Comparison of ENCODE assay signal across 22 cellular contexts in the genomic region with DNA sequence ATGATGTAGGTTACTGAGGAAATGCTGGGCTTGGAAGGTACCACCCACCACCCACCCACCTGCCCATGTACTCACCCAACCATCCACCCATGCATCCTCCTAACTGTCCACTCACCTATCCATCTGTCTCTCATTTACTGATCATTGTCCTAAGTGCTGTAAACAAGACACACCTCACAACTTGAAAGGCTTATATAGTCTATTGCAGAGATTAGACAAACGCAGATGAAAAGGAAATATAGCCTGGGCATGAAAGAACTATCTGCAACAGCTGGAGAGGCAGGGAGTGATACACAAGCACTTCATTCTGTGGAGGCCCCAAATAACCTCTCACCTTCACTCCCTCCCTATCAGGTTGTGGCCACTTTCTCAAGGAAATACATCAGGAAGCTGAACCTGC. TPM values are rescaled to one million over a fixed set of nuclear protein-coding genes. Genes with fewer than 3 reads are reported as not detected.
DNase-seq lines count a peak whose midpoint lies in the region; ATAC-seq and TF ChIP-seq lines count a peak whose summit lies in the region.
"Had no signal": no experiment of that assay in that cellular context is flagged by ENCODE, and none has a peak within 500 bp of the region (broad histone marks: within the 10 kb centered on the region; RNA-seq: fewer than 3 reads in every experiment).

No MANE protein-coding gene starts in this region.

- H4K20me1 ChIP-seq in BLaER1 = no peaks in the 10 kb centered on the region

- TF ChIP-seq CTCF in GM12865 (IDR thresholded peaks at IDR 0.05; ENCODE audit: insufficient read depth, low read depth, low read length, missing control alignments) (no peak), activated B cell treated with CpG ODN at 0.5 μM for 24 hours (IDR thresholded peaks at IDR 0.05) (no peak), neutrophil (IDR thresholded peaks at IDR 0.05) (no peak)

- no peak for ATAC-seq in activated B cell treated with CpG ODN at 0.5 μM for 24 hours (ENCODE audit: low read depth)
- ATAC-seq: lower lobe of right lung, T-helper 17 cell had no signal

- no peaks in the 10 kb centered on the region for H3K9me3 Mint-ChIP-seq in activated B cell treated with CpG ODN at 0.5 μM for 24 hours
- H3K9me3 Mint-ChIP-seq: brain had no signal

- CTCF ChIA-PET in activated B cell treated with CpG ODN at 0.5 μM for 24 hours (lab: Charles Lee) (interaction anchor here (1.1 kb wide), 1 partner anchor 18 kb away, joined by 4 read pairs; no protein-coding TSS in a partner anchor), HEK293T (lab: Yijun Ruan, JAX) (interaction anchor here (0.6 kb wide), 1 partner anchor 95 kb away, joined by 4 read pairs; no protein-coding TSS in a partner anchor)

- H3K36me3 Mint-ChIP-seq in activated B cell treated with CpG ODN at 0.5 μM for 24 hours (ENCODE audit: low read depth) = no peaks in the 10 kb centered on the region
- H3K36me3 Mint-ChIP-seq: brain had no signal

- H3K4me3 ChIP-seq in BLaER1 (no peak overlapping the region), GM12865 (ENCODE audit: low read depth, low read length) (no peak overlapping the region), neutrophil (ENCODE audit: low read depth in 1 of 2, low read length in 1 of 2) (no peak overlapping the region)
- H3K4me3 ChIP-seq: coronary artery, lower lobe of right lung, ovary, PC-9, SJCRH30, tibial artery had no signal

- peak overlapping the region; percentile 26 for H3K27ac Mint-ChIP-seq in activated B cell treated with CpG ODN at 0.5 μM for 24 hours
- H3K27ac Mint-ChIP-seq: brain, T-helper 17 cell had no signal

- H3K4me2 ChIP-seq in BLaER1 = peak overlapping the region; percentile 65
- H3K4me2 ChIP-seq: PC-9 had no signal

- H3K4me1 ChIP-seq in BLaER1 (peaks cover 31% of the 10 kb centered on the region), neutrophil (ENCODE audit: control insufficient read depth in 1 of 2, insufficient read depth in 1 of 2, low read depth in 1 of 2, low read length in 1 of 2) (peaks cover 78 to 87% of the 10 kb centered on the region in 2 experiments)
- H3K4me1 ChIP-seq: tibial artery had no signal

- H3K27ac ChIP-seq in BLaER1 = no peak overlapping the region
- H3K27ac ChIP-seq in neutrophil = peak overlapping the region; percentile 96
- H3K27ac ChIP-seq: coronary artery, ovary, PC-9, SJCRH30, tibial artery, VCaP had no signal

- no peaks in the 10 kb centered on the region for H3K9me3 ChIP-seq in BLaER1
- no peaks in the 10 kb centered on the region for H3K9me3 ChIP-seq in neutrophil
- H3K9me3 ChIP-seq: lower lobe of right lung, ovary, SJCRH30, tibial artery had no signal

- H3K27me3 ChIP-seq in BLaER1 = no peaks in the 10 kb centered on the region
- H3K27me3 ChIP-seq in neutrophil = no peaks in the 10 kb centered on the region
- H3K27me3 ChIP-seq: ovary, SJCRH30, tibial artery had no signal

- intact Hi-C loops in activated B cell treated with CpG ODN at 0.5 μM for 24 hours (cut with micrococcal nuclease) = no loop called here

- H3K36me3 ChIP-seq in BLaER1 (no peaks in the 10 kb centered on the region), neutrophil (peaks cover under 1% of the 10 kb centered on the region)
- H3K36me3 ChIP-seq: lower lobe of right lung, ovary, SJCRH30, tibial artery had no signal

- POLR2A ChIA-PET in activated B cell treated with CpG ODN at 0.5 μM for 24 hours (lab: Charles Lee) (no interaction called here), HEK293T (lab: Yijun Ruan, JAX) (no interaction called here)

- DNase-seq in GM12865 (ENCODE audit: low read depth) (peak; percentile 31), activated B cell treated with CpG ODN at 0.5 μM for 24 hours (no peak), NCI-H2196 treated with DMSO at 0.1 percent for 48 hours (lab: John Stamatoyannopoulos, UW; ENCODE audit: unreplicated experiment) (no peak), HEK293T (ENCODE audit: extremely low spot score) (no peak), epidermal melanocyte (ENCODE audit: insufficient read length, low spot score) (no peak), hepatic stellate cell (ENCODE audit: low spot score) (no peak)
- DNase-seq: activated CD4-positive, alpha-beta T cell treated with anti-CD3 and anti-CD28 coated beads, Interleukin-2, amount 50 U/mL, for 4 hours; activated gamma-delta T cell; lower lobe of right lung; NCI-H1105 treated with DMSO at 0.1 percent for 48 hours; ovary; PC-9; SJCRH30; stimulated activated CD4-positive, alpha-beta T cell treated with anti-CD3 and anti-CD28 coated beads, Interleukin-2, amount 100 ng/mL, for 24 hours; stimulated activated naive CD4-positive, alpha-beta T cell; T-helper 17 cell; tibial artery had no signal

- peaks cover 57% of the 10 kb centered on the region for H3K4me1 Mint-ChIP-seq in activated B cell treated with CpG ODN at 0.5 μM for 24 hours

- H3K4me3 Mint-ChIP-seq in activated B cell treated with CpG ODN at 0.5 μM for 24 hours = no peak overlapping the region
- H3K4me3 Mint-ChIP-seq: brain, T-helper 17 cell had no signal

- H3K9ac ChIP-seq in BLaER1 = no peak overlapping the region

- H3K27me3 Mint-ChIP-seq in activated B cell treated with CpG ODN at 0.5 μM for 24 hours = no peaks in the 10 kb centered on the region
- H3K27me3 Mint-ChIP-seq: T-helper 17 cell had no signal

TF ChIP-seq in HEK293T, 16 proteins besides CTCF, POLR2A, EP300 and RAD21:
- TF ChIP-seq HDGF (IDR thresholded peaks at IDR 0.05; ENCODE audit: borderline replicate concordance) (no peak), ELF4 (IDR thresholded peaks at IDR 0.05) (no peak), BHLHE40 (IDR thresholded peaks at IDR 0.05; ENCODE audit: borderline replicate concordance) (no peak), LEF1 (IDR thresholded peaks at IDR 0.05; ENCODE audit: borderline replicate concordance) (no peak), TARDBP (IDR thresholded peaks at IDR 0.05) (no peak), CTBP1 (IDR thresholded peaks at IDR 0.05; ENCODE audit: borderline replicate concordance) (no peak), FOXA1 (IDR thresholded peaks at IDR 0.05) (no peak), ZNF384 (IDR thresholded peaks at IDR 0.05) (no peak), FOXK2 (IDR thresholded peaks at IDR 0.05) (no peak), FOXM1 (IDR thresholded peaks at IDR 0.05; ENCODE audit: borderline replicate concordance) (no peak), ARNT (IDR thresholded peaks at IDR 0.05) (no peak)
- TF ChIP-seq, protein P1, sequence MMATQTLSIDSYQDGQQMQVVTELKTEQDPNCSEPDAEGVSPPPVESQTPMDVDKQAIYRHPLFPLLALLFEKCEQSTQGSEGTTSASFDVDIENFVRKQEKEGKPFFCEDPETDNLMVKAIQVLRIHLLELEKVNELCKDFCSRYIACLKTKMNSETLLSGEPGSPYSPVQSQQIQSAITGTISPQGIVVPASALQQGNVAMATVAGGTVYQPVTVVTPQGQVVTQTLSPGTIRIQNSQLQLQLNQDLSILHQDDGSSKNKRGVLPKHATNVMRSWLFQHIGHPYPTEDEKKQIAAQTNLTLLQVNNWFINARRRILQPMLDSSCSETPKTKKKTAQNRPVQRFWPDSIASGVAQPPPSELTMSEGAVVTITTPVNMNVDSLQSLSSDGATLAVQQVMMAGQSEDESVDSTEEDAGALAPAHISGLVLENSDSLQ (IDR thresholded peaks at IDR 0.05) = no peak

RNA-seq across cellular contexts. Expression of a gene that starts 54.0 kb away (rescaled TPM):
- total RNA-seq in activated B cell treated with CpG ODN at 0.5 μM for 24 hours = 4.2 and 4.3 TPM in 2 replicates
